In genomic region chr17:58514795-58515157, GRCh38 we compare ENCODE assay signal across 8 cellular contexts. TPM values are rescaled to one million over a fixed set of nuclear protein-coding genes. Genes with fewer than 3 reads are reported as not detected.
A peak's percentile ranks its signal among the peaks of the same experiment; 100 is the strongest.
DNase-seq lines count a peak whose midpoint lies in the region; ATAC-seq and TF ChIP-seq lines count a peak whose summit lies in the region.

No MANE protein-coding gene starts in this region.

- TF ChIP-seq CTCF in heart right ventricle (IDR thresholded peaks at IDR 0.05) (no peak), cardiac fibroblast (IDR thresholded peaks at IDR 0.05; ENCODE audit: low read depth, low read length) (no peak), vagina (IDR thresholded peaks at IDR 0.05) (no peak)

- intact Hi-C loops in heart right ventricle (cut with DNase I) (loop anchor here in 6 of 10 donors (2.0 to 10.0 kb wide), 10 partner anchors 63 to 593 kb away; partner anchors contain the start of genes SUPT4H1 (in 2 of the 6), RAD51C (in 1 of the 6), TEX14 (in 1 of the 6) and TRIM37 (in 1 of the 6)), left ventricle myocardium superior (cut with micrococcal nuclease) (loop anchor here (10.0 kb wide), 1 partner anchor 490 kb away; no protein-coding TSS in a partner anchor), vagina (cut with DNase I) (loop anchor here (5.0 kb wide), 1 partner anchor 1537 kb away; the partner anchor contains the start of gene SCPEP1)

- H3K4me3 ChIP-seq in heart right ventricle (peak overlapping the region in 9 of 10 donors; percentile 62 to 83 (median 71)), cardiac fibroblast (replicated peaks in 1 of 2; ENCODE audit: low read depth in 2 of 2, low read length in 2 of 2) (peak overlapping the region; percentile 27 to 78), mucosa of rectum (ENCODE audit: low read length in 2 of 2) (peak overlapping the region; percentile 72 to 75), vagina (peak overlapping the region; percentile 67 to 90)

- DNase-seq in heart right ventricle, result no peak
- no peak for DNase-seq in left ventricle myocardium superior
- no peak for DNase-seq in cardiac fibroblast (ENCODE audit: low read depth in 2 of 2)
- peak in 1 of 2 donors; percentile 83 for DNase-seq in vagina (ENCODE audit: extremely low spot score in 2 of 2)
- DNase-seq in AML-193 (lab: John Stamatoyannopoulos, UW), result no peak
- DNase-seq in effector CD8-positive, alpha-beta T cell (lab: John Stamatoyannopoulos, UW), result no peak

- H3K4me1 ChIP-seq in heart right ventricle (peaks cover 19 to 51% (median 47%) of the 10 kb centered on the region in 9 donors), mucosa of rectum (ENCODE audit: control insufficient read depth in 2 of 2, insufficient read depth in 2 of 2, low read length in 2 of 2) (peaks cover 33 to 34% of the 10 kb centered on the region in 2 donors), vagina (peaks cover 48% of the 10 kb centered on the region)

- no peaks in the 10 kb centered on the region for H3K9me3 ChIP-seq in heart right ventricle
- no peaks in the 10 kb centered on the region for H3K9me3 ChIP-seq in mucosa of rectum (ENCODE audit: control insufficient read depth in 2 of 2, low read length in 2 of 2)
- H3K9me3 ChIP-seq in vagina, result no peaks in the 10 kb centered on the region

- no peak for TF ChIP-seq POLR2A in vagina (IDR thresholded peaks at IDR 0.05)

- WGBS in heart right ventricle, 2 donors, result 25 to 30% methylated on average over 11 of the region's 11 CpGs

- H3K27me3 ChIP-seq in heart right ventricle (no peaks in the 10 kb centered on the region), mucosa of rectum (ENCODE audit: control insufficient read depth in 2 of 2, insufficient read depth in 2 of 2, low read length in 2 of 2) (no peaks in the 10 kb centered on the region), vagina (no peaks in the 10 kb centered on the region)

- H3K36me3 ChIP-seq in heart right ventricle (peaks cover 0 to 44% (median 25%) of the 10 kb centered on the region in 9 donors), mucosa of rectum (ENCODE audit: control insufficient read depth in 2 of 2, insufficient read depth in 2 of 2, low read length in 2 of 2) (peaks cover 27 to 29% of the 10 kb centered on the region in 2 donors), vagina (peaks cover 0 to 28% of the 10 kb centered on the region in 2 donors)

- H3K9ac ChIP-seq in mucosa of rectum (ENCODE audit: low read depth in 1 of 2, low read length in 2 of 2), result peak overlapping the region in 1 of 2 donors; percentile 66

- peak overlapping the region in 9 of 10 donors; percentile 22 to 77 (median 70) for H3K27ac ChIP-seq in heart right ventricle
- peak overlapping the region; percentile 71 to 73 for H3K27ac ChIP-seq in mucosa of rectum (ENCODE audit: low read depth in 2 of 2, low read length in 2 of 2)
- H3K27ac ChIP-seq in vagina, result peak overlapping the region; percentile 84

- ATAC-seq in heart right ventricle (no peak), left ventricle myocardium superior (no peak), GM19455 (IDR thresholded peaks at IDR 0.05; ENCODE audit: unreplicated experiment) (no peak)

RNA-seq across cellular contexts. Expression of gene MTMR4, which starts 0.3 kb away (rescaled TPM):
- total RNA-seq in heart right ventricle (10 to 100 TPM in 9 of 10 donors, 1 to 10 TPM in 1; 8.5 to 26.6 (median 17.1) TPM), left ventricle myocardium superior (12.6 TPM), vagina (15.7 TPM)
- polyA plus RNA-seq in heart right ventricle, result 10 to 100 TPM in 1 of 2 donors, 1 to 10 TPM in 1; 9.6 to 12.3 TPM

RNA-seq across cellular contexts. Expression of gene HSF5, which starts 26.6 kb away (rescaled TPM):
- total RNA-seq in heart right ventricle, result under 1 TPM in 3 of 10 donors, not detected in 7; 0.04 to 0.14 (median 0.05) TPM
- not detected for polyA plus RNA-seq in heart right ventricle
- not detected for total RNA-seq in left ventricle myocardium superior
- total RNA-seq in vagina, result 0.25 TPM
